11 cellular contexts compared by ENCODE assay signal in the genomic region with DNA sequence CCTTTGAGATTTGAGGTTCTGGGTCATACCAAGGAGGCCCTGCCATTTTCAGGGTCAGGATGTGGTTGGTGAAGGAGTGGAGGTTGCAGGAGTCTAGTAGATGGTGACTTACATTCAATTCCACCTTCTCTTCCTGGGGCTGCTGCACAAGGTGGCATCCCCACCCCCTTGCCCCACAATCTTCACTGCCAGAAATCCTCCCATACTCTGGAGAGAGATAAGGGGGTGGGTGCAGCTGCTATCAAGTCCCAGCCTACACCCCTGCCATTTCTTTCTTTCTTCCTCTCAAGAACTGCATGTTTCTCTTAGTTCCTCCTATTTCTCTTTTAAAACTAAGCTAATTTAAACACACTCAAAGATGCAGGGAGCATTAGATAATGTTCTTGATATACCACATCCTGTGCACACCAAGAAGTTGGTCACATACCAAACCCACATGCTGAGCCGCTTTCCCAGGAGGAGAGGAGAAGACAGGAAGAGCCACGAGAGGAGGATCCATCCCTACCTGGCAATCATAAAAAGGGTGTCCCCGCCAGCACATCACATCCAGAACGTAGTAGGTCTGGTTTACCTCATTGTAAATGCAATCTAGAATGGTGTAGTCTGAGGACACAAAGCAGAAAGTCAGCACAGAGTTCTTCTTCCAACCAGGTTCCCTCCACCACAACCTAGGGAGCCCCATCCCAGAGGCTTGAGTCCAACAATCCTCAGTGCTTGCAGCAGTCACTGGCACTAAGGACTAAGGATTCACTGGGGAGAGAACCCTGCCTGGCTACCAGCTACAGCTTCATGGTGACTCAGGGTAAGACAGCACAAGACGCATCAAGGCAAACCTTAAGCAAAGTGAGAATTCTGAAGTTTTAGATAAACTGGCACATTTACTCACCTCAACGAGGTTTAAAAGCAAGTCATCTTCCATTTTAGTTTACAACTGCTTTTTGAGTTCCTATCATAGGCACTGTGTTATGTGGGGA. TPM values are rescaled to one million over a fixed set of nuclear protein-coding genes. Genes with fewer than 3 reads are reported as not detected.
A peak's percentile ranks its signal among the peaks of the same experiment; 100 is the strongest.
DNase-seq lines count a peak whose midpoint lies in the region; ATAC-seq and TF ChIP-seq lines count a peak whose summit lies in the region.
"Had no signal": no experiment of that assay in that cellular context is flagged by ENCODE, and none has a peak within 500 bp of the region (broad histone marks: within the 10 kb centered on the region; RNA-seq: fewer than 3 reads in every experiment).

No MANE protein-coding gene starts in this region.

- H3K4me1 ChIP-seq in Loucy (ENCODE audit: insufficient read depth, low read length, poor library complexity, severe bottlenecking), result peaks cover 31% of the 10 kb centered on the region
- H3K4me1 ChIP-seq in lower lobe of right lung, result no peaks in the 10 kb centered on the region
- H3K4me1 ChIP-seq: adrenal gland, Caco-2 had no signal

- intact Hi-C loops in CD4-positive, alpha-beta T cell (cut with DNase I, micrococcal nuclease), result loop anchor here in 1 of 2 experiments (2.0 kb wide), 2 partner anchors 18 to 28 kb away; a partner anchor contains a TSS
- intact Hi-C loops in activated T-helper 2 cell treated with anti-CD3 and anti-CD28 coated beads, Interferon-gamma antibody, Interleukin-2, Interleukin-4, amounts not matched to agents 10 μg/mL and 5 μg/mL and 100 μg/mL, durations not matched to agents 14 hours and 24 hours and 36 hours (cut with micrococcal nuclease), result loop anchor here (2.0 kb wide), 2 partner anchors 18 to 34 kb away; a partner anchor contains a TSS
- intact Hi-C loops in lower lobe of right lung (cut with DNase I), result no loop called here

- peak overlapping the region; percentile 3; the same call in 1 of the 2 replicates for H2AFZ ChIP-seq in Loucy (ENCODE audit: low read length)

- H3K36me3 ChIP-seq in Loucy (ENCODE audit: insufficient read depth, low read length), result peaks cover 37% of the 10 kb centered on the region; the same call in 1 of the 2 replicates
- H3K36me3 ChIP-seq in lower lobe of right lung, result peaks cover 76% of the 10 kb centered on the region

- no peaks in the 10 kb centered on the region for H3K9me3 Mint-ChIP-seq in CD4-positive, alpha-beta T cell
- no peaks in the 10 kb centered on the region for H3K9me3 Mint-ChIP-seq in activated T-helper 2 cell treated with anti-CD3 and anti-CD28 coated beads, Interferon-gamma antibody, Interleukin-2, Interleukin-4, amounts not matched to agents 10 μg/mL and 5 μg/mL and 100 μg/mL, durations not matched to agents 14 hours and 24 hours and 36 hours
- H3K9me3 Mint-ChIP-seq: naive B cell had no signal

- H3F3A ChIP-seq in Loucy (ENCODE audit: low read depth), result peaks cover 15% of the 10 kb centered on the region

- no peak for TF ChIP-seq CTCF in CD4-positive, alpha-beta T cell (IDR thresholded peaks at IDR 0.05)
- TF ChIP-seq CTCF in Loucy (conservative IDR thresholded peaks at IDR 0.05; ENCODE audit: low read length) (no peak), lower lobe of right lung (IDR thresholded peaks at IDR 0.05) (no peak)

- no peaks in the 10 kb centered on the region for H3K27me3 Mint-ChIP-seq in CD4-positive, alpha-beta T cell
- H3K27me3 Mint-ChIP-seq in activated T-helper 2 cell treated with anti-CD3 and anti-CD28 coated beads, Interferon-gamma antibody, Interleukin-2, Interleukin-4, amounts not matched to agents 10 μg/mL and 5 μg/mL and 100 μg/mL, durations not matched to agents 14 hours and 24 hours and 36 hours (ENCODE audit: low read depth), result no peaks in the 10 kb centered on the region
- H3K27me3 Mint-ChIP-seq: naive B cell had no signal

- H4K20me1 ChIP-seq in Loucy (ENCODE audit: insufficient read depth, low read length, poor library complexity, severe bottlenecking), result no peaks in the 10 kb centered on the region

- H3K4me3 ChIP-seq in Loucy (ENCODE audit: low read length, poor library complexity, severe bottlenecking) (peak overlapping the region; percentile 56), lower lobe of right lung (no peak overlapping the region)
- H3K4me3 ChIP-seq: adrenal gland had no signal

- peak overlapping the region; percentile 62 for H3K9ac ChIP-seq in Loucy (ENCODE audit: low read depth, low read length, poor library complexity, severe bottlenecking)

- DNase-seq in CD4-positive, alpha-beta T cell, result peak in 4 of 10 experiments; percentile 6 to 10 (median 9)
- peak; percentile 20 for DNase-seq in activated T-helper 2 cell treated with anti-CD3 and anti-CD28 coated beads, Interferon-gamma antibody, Interleukin-2, Interleukin-4, amounts not matched to agents 10 μg/mL and 5 μg/mL and 100 μg/mL, durations not matched to agents 14 hours and 24 hours and 36 hours (ENCODE audit: low spot score)
- no peak for DNase-seq in lower lobe of right lung
- no peak for DNase-seq in effector CD8-positive, alpha-beta T cell (lab: John Stamatoyannopoulos, UW)
- no peak for DNase-seq in NCI-H1092 (lab: John Stamatoyannopoulos, UW)
- DNase-seq: adrenal gland, Caco-2, naive B cell had no signal

- no peaks in the 10 kb centered on the region for H3K27me3 ChIP-seq in CD4-positive, alpha-beta T cell (ENCODE audit: control insufficient read depth, insufficient read depth, low read length)
- H3K27me3 ChIP-seq in Loucy (ENCODE audit: insufficient read depth, low read length, poor library complexity, severe bottlenecking) (no peaks in the 10 kb centered on the region), lower lobe of right lung (ENCODE audit: low read depth) (no peaks in the 10 kb centered on the region)
- H3K27me3 ChIP-seq: adrenal gland had no signal

- H3K27ac ChIP-seq in CD4-positive, alpha-beta T cell (ENCODE audit: low read depth, low read length), result peak overlapping the region; percentile 44
- H3K27ac ChIP-seq in lower lobe of right lung, result peak overlapping the region; percentile 4
- H3K27ac ChIP-seq: adrenal gland had no signal

- peak overlapping the region; percentile 76 for H3K27ac Mint-ChIP-seq in CD4-positive, alpha-beta T cell
- peak overlapping the region; percentile 93 for H3K27ac Mint-ChIP-seq in activated T-helper 2 cell treated with anti-CD3 and anti-CD28 coated beads, Interferon-gamma antibody, Interleukin-2, Interleukin-4, amounts not matched to agents 10 μg/mL and 5 μg/mL and 100 μg/mL, durations not matched to agents 14 hours and 24 hours and 36 hours

- H3K9me3 ChIP-seq in CD4-positive, alpha-beta T cell (ENCODE audit: control insufficient read depth, low read length), result no peaks in the 10 kb centered on the region
- H3K9me3 ChIP-seq in Loucy (ENCODE audit: insufficient read depth, low read depth, low read length), result no peaks in the 10 kb centered on the region
- no peaks in the 10 kb centered on the region for H3K9me3 ChIP-seq in lower lobe of right lung
- H3K9me3 ChIP-seq: adrenal gland, Caco-2 had no signal

- ATAC-seq in CD4-positive, alpha-beta T cell (ENCODE audit: poor library complexity), result peak; percentile 75
- ATAC-seq in lower lobe of right lung, result peak in 1 of 2 donors; percentile 15
- ATAC-seq in HG03175 (IDR thresholded peaks at IDR 0.05; ENCODE audit: unreplicated experiment), result no peak
- no peak for ATAC-seq in HG03139 (IDR thresholded peaks at IDR 0.05; ENCODE audit: unreplicated experiment)

- H3K4me1 Mint-ChIP-seq in CD4-positive, alpha-beta T cell (ENCODE audit: low read depth), result peaks cover 45% of the 10 kb centered on the region
- H3K4me1 Mint-ChIP-seq in activated T-helper 2 cell treated with anti-CD3 and anti-CD28 coated beads, Interferon-gamma antibody, Interleukin-2, Interleukin-4, amounts not matched to agents 10 μg/mL and 5 μg/mL and 100 μg/mL, durations not matched to agents 14 hours and 24 hours and 36 hours (ENCODE audit: low read depth), result peaks cover 36% of the 10 kb centered on the region

- no peaks in the 10 kb centered on the region for H3K9me2 ChIP-seq in Loucy (replicated peaks; ENCODE audit: low read depth, low read length)

- H3K4me2 ChIP-seq in Loucy (ENCODE audit: low read depth, low read length, poor library complexity, severe bottlenecking), result peak overlapping the region; percentile 82

- H3K36me3 Mint-ChIP-seq in CD4-positive, alpha-beta T cell (ENCODE audit: low read depth), result peaks cover 54% of the 10 kb centered on the region
- peaks cover 62% of the 10 kb centered on the region for H3K36me3 Mint-ChIP-seq in activated T-helper 2 cell treated with anti-CD3 and anti-CD28 coated beads, Interferon-gamma antibody, Interleukin-2, Interleukin-4, amounts not matched to agents 10 μg/mL and 5 μg/mL and 100 μg/mL, durations not matched to agents 14 hours and 24 hours and 36 hours (ENCODE audit: low read depth)

- CTCF ChIA-PET in CD4-positive, alpha-beta T cell (lab: Charles Lee), result interaction anchor here (0.8 to 1.7 kb wide), 3 partner anchors 9 to 34 kb away, joined by 3 to 4 read pairs (median 4); no protein-coding TSS in a partner anchor

- peak overlapping the region; percentile 68 for H3K4me3 Mint-ChIP-seq in CD4-positive, alpha-beta T cell
- peak overlapping the region; percentile 65 for H3K4me3 Mint-ChIP-seq in activated T-helper 2 cell treated with anti-CD3 and anti-CD28 coated beads, Interferon-gamma antibody, Interleukin-2, Interleukin-4, amounts not matched to agents 10 μg/mL and 5 μg/mL and 100 μg/mL, durations not matched to agents 14 hours and 24 hours and 36 hours (ENCODE audit: low read depth)
- H3K4me3 Mint-ChIP-seq: naive B cell had no signal

- H3K79me2 ChIP-seq in Loucy (ENCODE audit: insufficient read depth, low read length), result no peaks in the 10 kb centered on the region

- POLR2A ChIA-PET in CD4-positive, alpha-beta T cell (lab: Charles Lee), result interaction anchor here (0.6 to 3.5 kb wide), 11 partner anchors 9 to 239 kb away, joined by 3 to 54 read pairs (median 8); a partner anchor contains a TSS

RNA-seq across cellular contexts. Expression of a gene that starts 18.5 kb away (rescaled TPM):
- 10 to 100 TPM; 10.0 to 11.6 TPM for total RNA-seq in CD4-positive, alpha-beta T cell
- 32.7 and 40.9 TPM in 2 replicates for total RNA-seq in activated T-helper 2 cell treated with anti-CD3 and anti-CD28 coated beads, Interferon-gamma antibody, Interleukin-2, Interleukin-4, amounts not matched to agents 10 μg/mL and 5 μg/mL and 100 μg/mL, durations not matched to agents 14 hours and 24 hours and 36 hours
- total RNA-seq in lower lobe of right lung, result 21.7 TPM

RNA-seq across cellular contexts. Expression of a gene that starts 27.9 kb away (rescaled TPM):
- 1 to 10 TPM; 8.1 to 8.2 TPM for total RNA-seq in CD4-positive, alpha-beta T cell
- 30.4 and 32.3 TPM in 2 replicates for total RNA-seq in activated T-helper 2 cell treated with anti-CD3 and anti-CD28 coated beads, Interferon-gamma antibody, Interleukin-2, Interleukin-4, amounts not matched to agents 10 μg/mL and 5 μg/mL and 100 μg/mL, durations not matched to agents 14 hours and 24 hours and 36 hours
- total RNA-seq in lower lobe of right lung, result 31.4 TPM

RNA-seq across cellular contexts. Expression of a gene that starts 33.0 kb away (rescaled TPM):
- total RNA-seq in CD4-positive, alpha-beta T cell, result 10 to 100 TPM; 48.4 to 50.4 TPM
- total RNA-seq in activated T-helper 2 cell treated with anti-CD3 and anti-CD28 coated beads, Interferon-gamma antibody, Interleukin-2, Interleukin-4, amounts not matched to agents 10 μg/mL and 5 μg/mL and 100 μg/mL, durations not matched to agents 14 hours and 24 hours and 36 hours, result 103 and 106 TPM in 2 replicates
- 56.5 TPM for total RNA-seq in lower lobe of right lung

RNA-seq across cellular contexts. Expression of a gene that starts 40.7 kb away (rescaled TPM):
- total RNA-seq in CD4-positive, alpha-beta T cell, result under 1 TPM; 0.59 to 0.82 TPM
- 6.8 and 7.4 TPM in 2 replicates for total RNA-seq in activated T-helper 2 cell treated with anti-CD3 and anti-CD28 coated beads, Interferon-gamma antibody, Interleukin-2, Interleukin-4, amounts not matched to agents 10 μg/mL and 5 μg/mL and 100 μg/mL, durations not matched to agents 14 hours and 24 hours and 36 hours
- 28.9 TPM for total RNA-seq in lower lobe of right lung
